Comparison of ENCODE assay signal across 8 cellular contexts in genomic region chr5:1800470-1801060, GRCh38. TPM values are rescaled to one million over a fixed set of nuclear protein-coding genes. Genes with fewer than 3 reads are reported as not detected.
DNase-seq lines count a peak whose midpoint lies in the region; ATAC-seq and TF ChIP-seq lines count a peak whose summit lies in the region.

No MANE protein-coding gene starts in this region.

- H3K4me1 Mint-ChIP-seq in CD4-positive, alpha-beta memory T cell = peaks cover 26 to 71% (median 43%) of the 10 kb centered on the region in 4 donors

- no peaks in the 10 kb centered on the region for H3K27me3 Mint-ChIP-seq in CD4-positive, alpha-beta memory T cell

- intact Hi-C loops in CD4-positive, alpha-beta memory T cell (cut with micrococcal nuclease) = loop anchor here (1.0 to 5.0 kb wide), 4 partner anchors 8 to 276 kb away; no protein-coding TSS in a partner anchor
- intact Hi-C loops in heart left ventricle (cut with DNase I) = loop anchor here in 7 of 10 donors (2.0 to 10.0 kb wide), 9 partner anchors 37 to 456 kb away; partner anchors contain the start of genes IRX4 (in 3 of the 7) and CLPTM1L (in 1 of the 7)
- intact Hi-C loops in psoas muscle (cut with DNase I) = loop anchor here in 1 of 2 donors (10.0 kb wide), 1 partner anchor 456 kb away; the partner anchor contains the start of gene CLPTM1L

- DNase-seq in CD4-positive, alpha-beta memory T cell = peak; percentile 60 to 81 (median 70)
- DNase-seq in NCI-H2227 (lab: John Stamatoyannopoulos, UW; ENCODE audit: unreplicated experiment) (peak; percentile 70), heart left ventricle (no peak), psoas muscle (no peak), cortex of kidney (lab: John Stamatoyannopoulos, UW) (no peak), A172 (ENCODE audit: low spot score) (no peak)
- DNase-seq in activated T-helper 9 cell treated with anti-CD3 and anti-CD28 coated beads, Interleukin-2, amount 50 U/mL, for 16 hours (ENCODE audit: low read depth) = peak; percentile 19

- TF ChIP-seq CTCF in heart left ventricle (IDR thresholded peaks at IDR 0.05) = no peak
- TF ChIP-seq CTCF in psoas muscle (IDR thresholded peaks at IDR 0.05) = no peak

- 4 to 6% (median 6%) methylated on average over 20 of the region's 20 CpGs for WGBS in heart left ventricle, 4 donors
- WGBS in psoas muscle, 3 donors = 10 to 19% (median 12%) methylated on average over 20 of the region's 20 CpGs

- H3K36me3 Mint-ChIP-seq in CD4-positive, alpha-beta memory T cell = peaks cover 26 to 64% of the 10 kb centered on the region in 2 donors

- H3K27ac ChIP-seq in CD4-positive, alpha-beta memory T cell (ENCODE audit: low read depth, low read length) = peak overlapping the region; percentile 91
- H3K27ac ChIP-seq in heart left ventricle (peak overlapping the region; percentile 81 to 96 (median 92)), psoas muscle (peak overlapping the region; percentile 94)

- H3K4me3 Mint-ChIP-seq in CD4-positive, alpha-beta memory T cell = peak overlapping the region; percentile 94 to 99 (median 96)

- ATAC-seq in GM21515 (IDR thresholded peaks at IDR 0.05; ENCODE audit: unreplicated experiment) (peak; percentile 1), heart left ventricle (no peak), psoas muscle (peak in 1 of 4 donors; percentile 25)

- H3K36me3 ChIP-seq in CD4-positive, alpha-beta memory T cell (ENCODE audit: insufficient read depth, low read length) = peaks cover 40% of the 10 kb centered on the region
- H3K36me3 ChIP-seq in heart left ventricle = peaks cover 0 to 59% (median 52%) of the 10 kb centered on the region in 9 donors
- H3K36me3 ChIP-seq in psoas muscle (ENCODE audit: insufficient read depth in 1 of 2, low read depth in 1 of 2) = peaks cover 6 to 50% of the 10 kb centered on the region in 2 donors

- H3K9me3 ChIP-seq in CD4-positive, alpha-beta memory T cell (ENCODE audit: control insufficient read depth in 1 of 2, low read length in 2 of 2) = no peaks in the 10 kb centered on the region
- H3K9me3 ChIP-seq in heart left ventricle = no peaks in the 10 kb centered on the region
- H3K9me3 ChIP-seq in psoas muscle = no peaks in the 10 kb centered on the region

- H3K4me1 ChIP-seq in CD4-positive, alpha-beta memory T cell (ENCODE audit: insufficient read depth, low read length) = peaks cover 61% of the 10 kb centered on the region
- peaks cover 0 to 72% (median 30%) of the 10 kb centered on the region in 12 donors for H3K4me1 ChIP-seq in heart left ventricle
- H3K4me1 ChIP-seq in psoas muscle = peaks cover 30% of the 10 kb centered on the region

- H3K9me3 Mint-ChIP-seq in CD4-positive, alpha-beta memory T cell = no peaks in the 10 kb centered on the region

- POLR2A ChIA-PET in CD4-positive, alpha-beta memory T cell (lab: Charles Lee; ENCODE audit: partially characterized antibody) = interaction anchor here (0.9 to 3.1 kb wide), 12 partner anchors 8 to 488 kb away, joined by 3 to 47 read pairs (median 4); no protein-coding TSS in a partner anchor

- H3K27me3 ChIP-seq in CD4-positive, alpha-beta memory T cell (ENCODE audit: insufficient read depth, low read length) = no peaks in the 10 kb centered on the region
- H3K27me3 ChIP-seq in heart left ventricle (no peaks in the 10 kb centered on the region), psoas muscle (ENCODE audit: insufficient read depth in 3 of 3, low read length in 2 of 3) (no peaks in the 10 kb centered on the region)

- TF ChIP-seq POLR2A in heart left ventricle (IDR thresholded peaks at IDR 0.05) = no peak

- peak overlapping the region; percentile 93 to 97 for H3K4me3 ChIP-seq in CD4-positive, alpha-beta memory T cell (ENCODE audit: low read length in 2 of 2)
- peak overlapping the region; percentile 61 to 100 (median 96) for H3K4me3 ChIP-seq in heart left ventricle
- peak overlapping the region; percentile 98 for H3K4me3 ChIP-seq in psoas muscle

- peak overlapping the region; percentile 92 to 100 (median 99) for H3K27ac Mint-ChIP-seq in CD4-positive, alpha-beta memory T cell

- CTCF ChIA-PET in CD4-positive, alpha-beta memory T cell (lab: Charles Lee; ENCODE audit: partially characterized antibody) = interaction anchor here (1.8 to 2.6 kb wide), 2 partner anchors 8 to 27 kb away, joined by 8 to 10 read pairs; no protein-coding TSS in a partner anchor

RNA-seq across cellular contexts. Expression of gene NDUFS6, which starts 0.6 kb away (rescaled TPM):
- 10 to 100 TPM; 14.4 to 16.9 TPM for total RNA-seq in CD4-positive, alpha-beta memory T cell
- 10 to 100 TPM; 60.1 to 79.0 TPM for polyA plus RNA-seq in CD4-positive, alpha-beta memory T cell
- 100 to 1,000 TPM in 3 of 9 donors, 10 to 100 TPM in 6; 55.9 to 245 (median 87.1) TPM for total RNA-seq in heart left ventricle
- 100 to 1,000 TPM; 147 to 311 TPM for polyA plus RNA-seq in heart left ventricle
- total RNA-seq in psoas muscle = 10 to 100 TPM; 48.3 to 61.5 (median 49.9) TPM
- polyA plus RNA-seq in psoas muscle = 100 to 1,000 TPM; 110 to 177 (median 135) TPM
- 85.8 and 94.2 TPM in 2 replicates for total RNA-seq in A172 (2014; rRNA removed; shearing (Covaris generic))

RNA-seq across cellular contexts. Expression of gene MRPL36, which starts 0.9 kb away (rescaled TPM):
- 10 to 100 TPM; 30.7 to 34.8 TPM for total RNA-seq in CD4-positive, alpha-beta memory T cell
- polyA plus RNA-seq in CD4-positive, alpha-beta memory T cell = 10 to 100 TPM; 74.6 to 85.1 TPM
- total RNA-seq in heart left ventricle (10 to 100 TPM; 45.6 to 77.6 (median 55.3) TPM), psoas muscle (100 to 1,000 TPM in 1 of 4 donors, 10 to 100 TPM in 3; 61.6 to 111 (median 87.0) TPM)
- polyA plus RNA-seq in heart left ventricle (100 to 1,000 TPM in 1 of 2 donors, 10 to 100 TPM in 1; 88.8 to 107 TPM), psoas muscle (100 to 1,000 TPM; 161 to 216 (median 174) TPM)
- 37.3 and 60.5 TPM in 2 replicates for total RNA-seq in A172 (2014; rRNA removed; shearing (Covaris generic))

Comparison
In these comparisons a context has a peak if more than half of its experiments do, and no peak if none do; other contexts are left out.
1. DNase-seq: peak in CD4-positive, alpha-beta memory T cell (5 of 5), NCI-H2227 (single experiment) and activated T-helper 9 cell treated with anti-CD3 and anti-CD28 coated beads, Interleukin-2, amount 50 U/mL, for 16 hours (single experiment); none in heart left ventricle (0 of 5), psoas muscle (0 of 2), cortex of kidney (single experiment) and A172 (single experiment).
2. Peak in every context shown above with its lines, with median percentiles within 50 percentile points of each other: H3K27ac ChIP-seq and H3K4me3 ChIP-seq.